19 cellular contexts compared by ENCODE assay signal in the genomic region with DNA sequence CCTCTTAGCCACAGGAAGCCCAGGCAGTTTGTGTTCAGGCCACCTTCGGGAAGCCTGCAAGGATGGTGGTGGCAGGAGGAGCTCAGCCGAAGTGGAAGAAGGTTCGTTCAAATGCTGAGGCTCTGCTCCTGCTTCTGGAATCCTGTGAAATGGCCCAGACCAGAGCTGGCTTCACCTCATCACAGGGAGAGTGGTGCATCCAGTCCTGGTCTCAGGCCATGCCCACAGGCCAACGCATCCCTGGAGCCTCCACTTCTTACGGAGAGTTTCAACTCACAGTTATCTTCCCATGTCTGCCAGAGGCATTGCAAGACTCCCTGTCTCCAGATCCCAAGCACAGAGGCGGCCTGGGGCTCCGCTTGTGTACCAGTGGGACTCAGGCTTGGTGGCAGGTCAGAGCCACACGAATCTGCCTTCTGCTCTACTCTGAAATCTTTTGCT.
DNase-seq lines count a peak whose midpoint lies in the region; ATAC-seq and TF ChIP-seq lines count a peak whose summit lies in the region.
"Had no signal": no experiment of that assay in that cellular context is flagged by ENCODE, and none has a peak within 500 bp of the region (broad histone marks: within the 10 kb centered on the region; RNA-seq: fewer than 3 reads in every experiment).

No MANE protein-coding gene starts in this region.

- no peak for ATAC-seq in left ventricle myocardium superior

- intact Hi-C loops in left ventricle myocardium superior (cut with micrococcal nuclease) (no loop called here), sigmoid colon (cut with DNase I) (no loop called here)

- H3K9me2 ChIP-seq in SK-N-SH, result no peaks in the 10 kb centered on the region

- H3F3A ChIP-seq in SK-N-SH (replicated peaks; ENCODE audit: insufficient read depth), result no peaks in the 10 kb centered on the region

- H3K4me3 ChIP-seq in sigmoid colon (no peak overlapping the region), SK-N-SH (ENCODE audit: low read depth in 2 of 2, low read length in 1 of 2) (no peak overlapping the region)

- TF ChIP-seq RAD21 in SK-N-SH (IDR thresholded peaks at IDR 0.05; ENCODE audit: low read length), result no peak

- POLR2A ChIA-PET in SK-N-SH (lab: Yijun Ruan, JAX), result no interaction called here

- H3K36me3 ChIP-seq in sigmoid colon (no peaks in the 10 kb centered on the region), SK-N-SH (replicated peaks in 1 of 2; ENCODE audit: control insufficient read depth in 1 of 2, insufficient read depth in 2 of 2, low read length in 1 of 2) (no peaks in the 10 kb centered on the region)

- no peak overlapping the region for H3K4me2 ChIP-seq in SK-N-SH

- TF ChIP-seq CTCF in sigmoid colon (IDR thresholded peaks at IDR 0.05) (no peak), SK-N-SH (IDR thresholded peaks at IDR 0.05) (no peak)

- H3K9me3 ChIP-seq in sigmoid colon, result no peaks in the 10 kb centered on the region
- no peaks in the 10 kb centered on the region for H3K9me3 ChIP-seq in SK-N-SH

- H3K27ac ChIP-seq in sigmoid colon, result peak overlapping the region in 1 of 4 donors; percentile 15
- H3K27ac ChIP-seq in SK-N-SH (ENCODE audit: low read depth in 2 of 2, low read length in 1 of 2), result no peak overlapping the region
- H3K27ac ChIP-seq: 22Rv1, HL-60, RWPE1 had no signal

- TF ChIP-seq POLR2A in sigmoid colon (IDR thresholded peaks at IDR 0.05), result no peak

- 91 to 93% methylated on average over 8 of the region's 8 CpGs for WGBS in sigmoid colon, 2 donors
- 71% methylated on average over 3 of the region's 8 CpGs for WGBS in SK-N-SH (ENCODE audit: low lambda C conversion rate)

- no peak for TF ChIP-seq EP300 in sigmoid colon (IDR thresholded peaks at IDR 0.05)
- no peak for TF ChIP-seq EP300 in SK-N-SH (IDR thresholded peaks at IDR 0.05; ENCODE audit: borderline replicate concordance in 1 of 2, low read depth in 1 of 2, low read length in 1 of 2)

- peak; percentile 4 for DNase-seq in activated CD8-positive, alpha-beta memory T cell treated with anti-CD3 and anti-CD28 coated beads, Interleukin-2, amount 50 U/mL, for 4 hours
- no peak for DNase-seq in activated CD8-positive, alpha-beta memory T cell treated with anti-CD3 and anti-CD28 coated beads for 24 hours
- peak; percentile 25 for DNase-seq in ELF-1 (ENCODE audit: low read depth, low spot score)
- DNase-seq in left ventricle myocardium superior, result peak; percentile 22
- DNase-seq in sigmoid colon, result peak; percentile 38
- no peak for DNase-seq in NCI-H2196 (lab: John Stamatoyannopoulos, UW; ENCODE audit: unreplicated experiment)
- no peak for DNase-seq in SK-N-SH
- no peak for DNase-seq in NCI-H1930 (lab: John Stamatoyannopoulos, UW)
- DNase-seq: C1 segment of cervical spinal cord; DMS153; KBM-7; NCI-H1048; NCI-H226; NCI-H526 treated with DMSO at 0.1 percent for 48 hours; NK-92 treated with Interleukin-12 subunit alpha and Interleukin-12 subunit beta, amount 100 ng/mL, for 24 hours; OCI-M1 had no signal

- H2AFZ ChIP-seq in SK-N-SH (ENCODE audit: low read depth), result no peak overlapping the region

- H3K4me1 ChIP-seq in sigmoid colon (peaks cover 0 to 25% (median 16%) of the 10 kb centered on the region in 4 donors), SK-N-SH (ENCODE audit: control insufficient read depth in 1 of 2, insufficient read depth in 2 of 2, low read depth in 1 of 2, low read length in 1 of 2) (peaks cover 0 to 3% of the 10 kb centered on the region in 2 experiments; a peak in 1 of 4 replicates)

- H3K79me2 ChIP-seq in SK-N-SH (ENCODE audit: insufficient read depth), result no peaks in the 10 kb centered on the region

- no peaks in the 10 kb centered on the region for H4K20me1 ChIP-seq in SK-N-SH (ENCODE audit: insufficient read depth)

- H3K27me3 ChIP-seq in sigmoid colon (no peaks in the 10 kb centered on the region), SK-N-SH (ENCODE audit: insufficient read depth) (no peaks in the 10 kb centered on the region)

- no peak overlapping the region for H3K9ac ChIP-seq in SK-N-SH

- CTCF ChIA-PET in SK-N-SH (lab: Yijun Ruan, JAX), result interaction anchor here (1.0 to 8.9 kb wide), 2 partner anchors 9 to 41 kb away, joined by 3 to 50 read pairs; no protein-coding TSS in a partner anchor

TF ChIP-seq in SK-N-SH, 30 proteins besides CTCF, POLR2A, EP300 and RAD21:
- TF ChIP-seq NRF1 (IDR thresholded peaks at IDR 0.05; ENCODE audit: low read depth, low read length) (no peak), RCOR1 (IDR thresholded peaks at IDR 0.05; ENCODE audit: low read length) (no peak), CHD2 (IDR thresholded peaks at IDR 0.05; ENCODE audit: low read length, partially characterized antibody) (no peak), EZH2phosphoT487 (IDR thresholded peaks at IDR 0.05; ENCODE audit: borderline replicate concordance, low read depth) (no peak), FOXJ3 (CRISPR knock-in tag; IDR thresholded peaks at IDR 0.05) (no peak), MXI1 (IDR thresholded peaks at IDR 0.05; ENCODE audit: low read depth, low read length) (no peak), NFIC (IDR thresholded peaks at IDR 0.05; ENCODE audit: borderline replicate concordance) (no peak), SMC3 (IDR thresholded peaks at IDR 0.05; ENCODE audit: low read depth, low read length) (no peak), JUND (IDR thresholded peaks at IDR 0.05) (no peak), YY1 (IDR thresholded peaks at IDR 0.05; ENCODE audit: low read depth) (no peak)
- TF ChIP-seq, protein P1, sequence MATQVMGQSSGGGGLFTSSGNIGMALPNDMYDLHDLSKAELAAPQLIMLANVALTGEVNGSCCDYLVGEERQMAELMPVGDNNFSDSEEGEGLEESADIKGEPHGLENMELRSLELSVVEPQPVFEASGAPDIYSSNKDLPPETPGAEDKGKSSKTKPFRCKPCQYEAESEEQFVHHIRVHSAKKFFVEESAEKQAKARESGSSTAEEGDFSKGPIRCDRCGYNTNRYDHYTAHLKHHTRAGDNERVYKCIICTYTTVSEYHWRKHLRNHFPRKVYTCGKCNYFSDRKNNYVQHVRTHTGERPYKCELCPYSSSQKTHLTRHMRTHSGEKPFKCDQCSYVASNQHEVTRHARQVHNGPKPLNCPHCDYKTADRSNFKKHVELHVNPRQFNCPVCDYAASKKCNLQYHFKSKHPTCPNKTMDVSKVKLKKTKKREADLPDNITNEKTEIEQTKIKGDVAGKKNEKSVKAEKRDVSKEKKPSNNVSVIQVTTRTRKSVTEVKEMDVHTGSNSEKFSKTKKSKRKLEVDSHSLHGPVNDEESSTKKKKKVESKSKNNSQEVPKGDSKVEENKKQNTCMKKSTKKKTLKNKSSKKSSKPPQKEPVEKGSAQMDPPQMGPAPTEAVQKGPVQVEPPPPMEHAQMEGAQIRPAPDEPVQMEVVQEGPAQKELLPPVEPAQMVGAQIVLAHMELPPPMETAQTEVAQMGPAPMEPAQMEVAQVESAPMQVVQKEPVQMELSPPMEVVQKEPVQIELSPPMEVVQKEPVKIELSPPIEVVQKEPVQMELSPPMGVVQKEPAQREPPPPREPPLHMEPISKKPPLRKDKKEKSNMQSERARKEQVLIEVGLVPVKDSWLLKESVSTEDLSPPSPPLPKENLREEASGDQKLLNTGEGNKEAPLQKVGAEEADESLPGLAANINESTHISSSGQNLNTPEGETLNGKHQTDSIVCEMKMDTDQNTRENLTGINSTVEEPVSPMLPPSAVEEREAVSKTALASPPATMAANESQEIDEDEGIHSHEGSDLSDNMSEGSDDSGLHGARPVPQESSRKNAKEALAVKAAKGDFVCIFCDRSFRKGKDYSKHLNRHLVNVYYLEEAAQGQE (IDR thresholded peaks at IDR 0.05; ENCODE audit: low read depth, low read length), result no peak
- TF ChIP-seq, protein P2, sequence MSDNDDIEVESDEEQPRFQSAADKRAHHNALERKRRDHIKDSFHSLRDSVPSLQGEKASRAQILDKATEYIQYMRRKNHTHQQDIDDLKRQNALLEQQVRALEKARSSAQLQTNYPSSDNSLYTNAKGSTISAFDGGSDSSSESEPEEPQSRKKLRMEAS (IDR thresholded peaks at IDR 0.05; ENCODE audit: low read depth), result no peak
- TF ChIP-seq, protein P3, sequence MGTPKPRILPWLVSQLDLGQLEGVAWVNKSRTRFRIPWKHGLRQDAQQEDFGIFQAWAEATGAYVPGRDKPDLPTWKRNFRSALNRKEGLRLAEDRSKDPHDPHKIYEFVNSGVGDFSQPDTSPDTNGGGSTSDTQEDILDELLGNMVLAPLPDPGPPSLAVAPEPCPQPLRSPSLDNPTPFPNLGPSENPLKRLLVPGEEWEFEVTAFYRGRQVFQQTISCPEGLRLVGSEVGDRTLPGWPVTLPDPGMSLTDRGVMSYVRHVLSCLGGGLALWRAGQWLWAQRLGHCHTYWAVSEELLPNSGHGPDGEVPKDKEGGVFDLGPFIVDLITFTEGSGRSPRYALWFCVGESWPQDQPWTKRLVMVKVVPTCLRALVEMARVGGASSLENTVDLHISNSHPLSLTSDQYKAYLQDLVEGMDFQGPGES (IDR thresholded peaks at IDR 0.05; ENCODE audit: low read depth, low read length), result no peak
- TF ChIP-seq, protein P4, sequence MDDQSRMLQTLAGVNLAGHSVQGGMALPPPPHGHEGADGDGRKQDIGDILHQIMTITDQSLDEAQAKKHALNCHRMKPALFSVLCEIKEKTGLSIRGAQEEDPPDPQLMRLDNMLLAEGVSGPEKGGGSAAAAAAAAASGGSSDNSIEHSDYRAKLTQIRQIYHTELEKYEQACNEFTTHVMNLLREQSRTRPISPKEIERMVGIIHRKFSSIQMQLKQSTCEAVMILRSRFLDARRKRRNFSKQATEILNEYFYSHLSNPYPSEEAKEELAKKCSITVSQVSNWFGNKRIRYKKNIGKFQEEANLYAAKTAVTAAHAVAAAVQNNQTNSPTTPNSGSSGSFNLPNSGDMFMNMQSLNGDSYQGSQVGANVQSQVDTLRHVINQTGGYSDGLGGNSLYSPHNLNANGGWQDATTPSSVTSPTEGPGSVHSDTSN (IDR thresholded peaks at IDR 0.05), result no peak
TF ChIP-seq in SK-N-SH: peak in this region for 0.

Comparison
In these comparisons a context has a peak if more than half of its experiments do, and no peak if none do; other contexts are left out.
1. DNase-seq: peak in activated CD8-positive, alpha-beta memory T cell treated with anti-CD3 and anti-CD28 coated beads, Interleukin-2, amount 50 U/mL, for 4 hours (single experiment), ELF-1 (single experiment), left ventricle myocardium superior (single experiment) and sigmoid colon (single experiment); none in activated CD8-positive, alpha-beta memory T cell treated with anti-CD3 and anti-CD28 coated beads for 24 hours (single experiment), NCI-H2196 (single experiment), SK-N-SH (single experiment) and NCI-H1930 (0 of 2).